17 cellular contexts compared by ENCODE assay signal in the genomic region with DNA sequence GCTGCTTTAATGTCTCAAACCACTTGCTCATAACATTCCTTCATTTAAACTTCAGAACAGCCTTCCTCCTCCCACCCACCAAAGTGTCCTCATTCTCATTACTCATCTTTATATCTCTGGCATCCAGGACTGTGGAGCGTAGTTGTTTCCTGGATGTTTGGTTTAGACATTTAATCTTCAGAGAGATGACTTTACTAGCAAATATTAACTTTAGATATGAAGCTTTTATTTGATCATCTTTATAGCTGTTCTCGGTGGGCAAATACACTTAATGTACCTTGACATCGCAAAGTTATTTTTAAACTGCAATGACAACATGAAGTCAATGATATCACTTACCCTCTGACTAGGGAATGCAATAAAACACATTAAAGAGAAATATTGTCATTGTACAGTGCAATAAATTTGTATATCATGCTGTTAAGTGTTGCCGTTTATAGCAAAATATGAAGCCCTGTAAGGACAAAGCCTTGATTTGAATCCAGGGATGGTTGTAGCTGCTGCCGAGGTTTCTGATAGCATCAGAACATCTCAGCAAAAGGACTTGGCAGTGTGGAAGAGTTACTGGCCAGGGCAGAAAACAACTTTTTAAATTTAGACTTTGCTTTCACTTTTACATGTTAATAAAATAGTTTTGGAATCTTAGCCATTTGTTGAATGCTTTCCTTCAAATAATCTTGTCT.
DNase-seq lines count a peak whose midpoint lies in the region; ATAC-seq, FAIRE-seq and TF ChIP-seq lines count a peak whose summit lies in the region.
"Had no signal": no experiment of that assay in that cellular context is flagged by ENCODE, and none has a peak within 500 bp of the region (broad histone marks: within the 10 kb centered on the region; RNA-seq: fewer than 3 reads in every experiment).

No MANE protein-coding gene starts in this region.

- no peak for TF ChIP-seq CTCF in AG09309 (IDR thresholded peaks at IDR 0.05; ENCODE audit: control insufficient read depth, insufficient read depth, low read depth, low read length, missing control alignments)
- TF ChIP-seq CTCF in brain microvascular endothelial cell (IDR thresholded peaks at IDR 0.05; ENCODE audit: low read depth, low read length, missing control alignments): no peak
- no peak for TF ChIP-seq CTCF in D721Med (IDR thresholded peaks at IDR 0.05; ENCODE audit: insufficient read depth, missing control alignments)

- peaks cover 5% of the 10 kb centered on the region for H3K4me1 Mint-ChIP-seq in stimulated activated effector memory CD8-positive, alpha-beta T cell treated with anti-CD3 and anti-CD28 coated beads, Interleukin-12 subunit alpha, Interleukin-12 subunit beta, amount 100 ng/mL, for 72 hours

- peak; percentile 56 for DNase-seq in AG09309 (ENCODE audit: low read depth)
- peak; percentile 49 for DNase-seq in HS-5 (ENCODE audit: low read depth)
- DNase-seq in brain microvascular endothelial cell: peak; percentile 81
- peak; percentile 65 for DNase-seq in left kidney (ENCODE audit: low read depth, low spot score)
- no peak for DNase-seq in D721Med (ENCODE audit: insufficient read length, low spot score)
- DNase-seq in stimulated activated effector memory CD8-positive, alpha-beta T cell treated with anti-CD3 and anti-CD28 coated beads, Interleukin-12 subunit alpha, Interleukin-12 subunit beta, amount 100 ng/mL, for 72 hours (ENCODE audit: low spot score in 2 of 2): no peak
- DNase-seq in NCI-H1436 treated with DMSO at 0.1 percent for 48 hours (lab: John Stamatoyannopoulos, UW): no peak
- DNase-seq: activated CD4-positive, alpha-beta T cell treated with anti-CD3 and anti-CD28 coated beads for 1 hour; activated naive CD8-positive, alpha-beta T cell treated with anti-CD3 and anti-CD28 coated beads, Interleukin-2, amount 10 ng/mL, durations not matched to agents 7 days and 5 days; DMS79; NCI-H1092; NCI-H446; stimulated activated CD4-positive, alpha-beta T cell treated with anti-CD3 and anti-CD28 coated beads, Interleukin-2, amount 100 ng/mL, for 24 hours; T-helper 1 cell; transverse colon had no signal

- no peaks in the 10 kb centered on the region for H3K36me3 Mint-ChIP-seq in stimulated activated effector memory CD8-positive, alpha-beta T cell treated with anti-CD3 and anti-CD28 coated beads, Interleukin-12 subunit alpha, Interleukin-12 subunit beta, amount 100 ng/mL, for 72 hours
- H3K36me3 Mint-ChIP-seq: activated naive CD8-positive, alpha-beta T cell treated with anti-CD3 and anti-CD28 coated beads, Interleukin-2, amount 10 ng/mL, durations not matched to agents 7 days and 5 days had no signal

- no peak for FAIRE-seq in D721Med (lab: Jason Lieb, UNC)

- H3K27me3 ChIP-seq in brain microvascular endothelial cell (replicated peaks): no peaks in the 10 kb centered on the region

- no peaks in the 10 kb centered on the region for H3K9me3 Mint-ChIP-seq in stimulated activated effector memory CD8-positive, alpha-beta T cell treated with anti-CD3 and anti-CD28 coated beads, Interleukin-12 subunit alpha, Interleukin-12 subunit beta, amount 100 ng/mL, for 72 hours
- H3K9me3 Mint-ChIP-seq: dendritic cell treated with granulocyte-macrophage colony-stimulating factor and Interleukin-4, amounts not matched to agents 40 ng/mL and 50 ng/mL, for 4 days had no signal

- H3K4me3 ChIP-seq in AG09309 (ENCODE audit: control insufficient read depth, low read depth, low read length) (no peak overlapping the region), brain microvascular endothelial cell (ENCODE audit: low read depth, low read length) (no peak overlapping the region)
- H3K4me3 ChIP-seq: transverse colon had no signal

- no peak overlapping the region for H3K27ac Mint-ChIP-seq in stimulated activated effector memory CD8-positive, alpha-beta T cell treated with anti-CD3 and anti-CD28 coated beads, Interleukin-12 subunit alpha, Interleukin-12 subunit beta, amount 100 ng/mL, for 72 hours
- H3K27ac Mint-ChIP-seq: activated naive CD8-positive, alpha-beta T cell treated with anti-CD3 and anti-CD28 coated beads, Interleukin-2, amount 10 ng/mL, durations not matched to agents 7 days and 5 days; dendritic cell treated with granulocyte-macrophage colony-stimulating factor and Interleukin-4, amounts not matched to agents 40 ng/mL and 50 ng/mL, for 4 days had no signal

- no peak for TF ChIP-seq POLR2A in GM18505 (IDR thresholded peaks at IDR 0.05; ENCODE audit: borderline replicate concordance, extremely low read depth, insufficient read depth, insufficient read length)

- H3K4me3 Mint-ChIP-seq in stimulated activated effector memory CD8-positive, alpha-beta T cell treated with anti-CD3 and anti-CD28 coated beads, Interleukin-12 subunit alpha, Interleukin-12 subunit beta, amount 100 ng/mL, for 72 hours: no peak overlapping the region
- H3K4me3 Mint-ChIP-seq: activated naive CD8-positive, alpha-beta T cell treated with anti-CD3 and anti-CD28 coated beads, Interleukin-2, amount 10 ng/mL, durations not matched to agents 7 days and 5 days; dendritic cell treated with granulocyte-macrophage colony-stimulating factor and Interleukin-4, amounts not matched to agents 40 ng/mL and 50 ng/mL, for 4 days had no signal

- no peak for ATAC-seq in stimulated activated effector memory CD8-positive, alpha-beta T cell treated with anti-CD3 and anti-CD28 coated beads, Interleukin-12 subunit alpha, Interleukin-12 subunit beta, amount 100 ng/mL, for 72 hours
- ATAC-seq in GM18505 (IDR thresholded peaks at IDR 0.05; ENCODE audit: unreplicated experiment): no peak

- in situ Hi-C loops in brain microvascular endothelial cell (cut with HindIII; ENCODE audit: low pct_ligation_motif_present, low sequenced_read_pairs): no loop called here

- no peaks in the 10 kb centered on the region for H3K36me3 ChIP-seq in brain microvascular endothelial cell (replicated peaks)
- H3K36me3 ChIP-seq: transverse colon had no signal

- H3K27ac ChIP-seq in brain microvascular endothelial cell: peak overlapping the region; percentile 70
- H3K27ac ChIP-seq: transverse colon had no signal

Comparison
In these comparisons a context has a peak if more than half of its experiments do, and no peak if none do; other contexts are left out.
1. DNase-seq: peak in AG09309 (single experiment), HS-5 (single experiment), brain microvascular endothelial cell (single experiment) and left kidney (single experiment); none in D721Med (single experiment), stimulated activated effector memory CD8-positive, alpha-beta T cell treated with anti-CD3 and anti-CD28 coated beads, Interleukin-12 subunit alpha, Interleukin-12 subunit beta, amount 100 ng/mL, for 72 hours (0 of 2) and NCI-H1436 treated with DMSO at 0.1 percent for 48 hours (single experiment).